In the genomic region with DNA sequence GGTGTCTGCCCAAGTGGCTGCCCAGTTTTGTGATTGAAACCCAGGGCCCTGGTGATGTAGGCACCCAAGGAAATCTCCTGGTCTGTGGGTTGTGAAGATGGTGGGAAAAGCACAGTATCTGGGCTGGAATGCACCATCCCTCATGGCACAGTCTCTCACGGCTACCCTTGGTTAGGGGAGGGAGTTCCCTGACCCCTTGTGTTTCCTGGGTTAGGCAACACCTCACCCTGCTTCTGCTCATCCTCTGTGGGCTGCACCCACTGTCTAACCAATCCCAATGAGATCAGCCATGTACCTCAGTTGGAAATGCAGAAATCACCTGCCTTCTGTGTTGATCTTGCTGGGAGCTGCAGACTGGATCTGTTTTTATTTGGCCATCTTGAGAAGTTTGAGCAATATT, we compare ENCODE assay signal across 20 cellular contexts. TPM values are rescaled to one million over a fixed set of nuclear protein-coding genes. Genes with fewer than 3 reads are reported as not detected.
DNase-seq lines count a peak whose midpoint lies in the region; ATAC-seq and TF ChIP-seq lines count a peak whose summit lies in the region.
"Had no signal": no experiment of that assay in that cellular context is flagged by ENCODE, and none has a peak within 500 bp of the region (broad histone marks: within the 10 kb centered on the region; RNA-seq: fewer than 3 reads in every experiment).

No MANE protein-coding gene starts in this region.

- no peak for TF ChIP-seq CTCF in natural killer cell (IDR thresholded peaks at IDR 0.05)

- CTCF ChIA-PET in T-cell (lab: Charles Lee): interaction anchor here in 1 of 2 donors (0.6 kb wide), 1 partner anchor 27 kb away, joined by 3 read pairs; no protein-coding TSS in a partner anchor

- H3K9me3 Mint-ChIP-seq in T-helper 1 cell treated with Interleukin-12 subunit alpha and Interleukin-12 subunit beta and Interleukin-4 antibody, amounts not matched to agents 30 μg/mL and 1 μg/mL, for 36 hours: peaks cover 76% of the 10 kb centered on the region
- H3K9me3 Mint-ChIP-seq in activated naive CD8-positive, alpha-beta T cell treated with anti-CD3 and anti-CD28 coated beads, Interleukin-2, amount 10 ng/mL, durations not matched to agents 7 days and 5 days: peaks cover 48% of the 10 kb centered on the region
- peaks cover 45% of the 10 kb centered on the region for H3K9me3 Mint-ChIP-seq in activated naive CD8-positive, alpha-beta T cell treated with anti-CD3 and anti-CD28 coated beads, Interleukin-2, amount 50 U/mL, for 24 hours
- peaks cover 18 to 39% (median 32%) of the 10 kb centered on the region in 3 donors for H3K9me3 Mint-ChIP-seq in T-cell
- H3K9me3 Mint-ChIP-seq in natural killer cell: peaks cover 6 to 12% of the 10 kb centered on the region in 2 donors

- peaks cover 70% of the 10 kb centered on the region for H3K36me3 Mint-ChIP-seq in T-helper 1 cell treated with Interleukin-12 subunit alpha and Interleukin-12 subunit beta and Interleukin-4 antibody, amounts not matched to agents 30 μg/mL and 1 μg/mL, for 36 hours (ENCODE audit: low read depth)
- H3K36me3 Mint-ChIP-seq in activated naive CD8-positive, alpha-beta T cell treated with anti-CD3 and anti-CD28 coated beads, Interleukin-2, amount 10 ng/mL, durations not matched to agents 7 days and 5 days: peaks cover 62% of the 10 kb centered on the region
- peaks cover 18% of the 10 kb centered on the region for H3K36me3 Mint-ChIP-seq in activated naive CD8-positive, alpha-beta T cell treated with anti-CD3 and anti-CD28 coated beads, Interleukin-2, amount 50 U/mL, for 24 hours (ENCODE audit: low read depth)
- H3K36me3 Mint-ChIP-seq in T-cell (peaks cover 41% of the 10 kb centered on the region), natural killer cell (peaks cover 28% of the 10 kb centered on the region)

- H3K27me3 Mint-ChIP-seq in T-helper 1 cell treated with Interleukin-12 subunit alpha and Interleukin-12 subunit beta and Interleukin-4 antibody, amounts not matched to agents 30 μg/mL and 1 μg/mL, for 36 hours (ENCODE audit: low read depth): no peaks in the 10 kb centered on the region
- H3K27me3 Mint-ChIP-seq in activated naive CD8-positive, alpha-beta T cell treated with anti-CD3 and anti-CD28 coated beads, Interleukin-2, amount 10 ng/mL, durations not matched to agents 7 days and 5 days: no peaks in the 10 kb centered on the region
- H3K27me3 Mint-ChIP-seq in activated naive CD8-positive, alpha-beta T cell treated with anti-CD3 and anti-CD28 coated beads, Interleukin-2, amount 50 U/mL, for 24 hours: no peaks in the 10 kb centered on the region
- H3K27me3 Mint-ChIP-seq in T-cell: no peaks in the 10 kb centered on the region
- no peaks in the 10 kb centered on the region for H3K27me3 Mint-ChIP-seq in natural killer cell (ENCODE audit: low read depth in 2 of 2)

- H3K4me3 Mint-ChIP-seq in T-helper 1 cell treated with Interleukin-12 subunit alpha and Interleukin-12 subunit beta and Interleukin-4 antibody, amounts not matched to agents 30 μg/mL and 1 μg/mL, for 36 hours: no peak overlapping the region
- no peak overlapping the region for H3K4me3 Mint-ChIP-seq in activated naive CD8-positive, alpha-beta T cell treated with anti-CD3 and anti-CD28 coated beads, Interleukin-2, amount 10 ng/mL, durations not matched to agents 7 days and 5 days
- no peak overlapping the region for H3K4me3 Mint-ChIP-seq in activated naive CD8-positive, alpha-beta T cell treated with anti-CD3 and anti-CD28 coated beads, Interleukin-2, amount 50 U/mL, for 24 hours
- H3K4me3 Mint-ChIP-seq in T-cell (peak overlapping the region in 1 of 3 donors; percentile 39), natural killer cell (peak overlapping the region; percentile 49)
- H3K4me3 Mint-ChIP-seq: B cell had no signal

- DNase-seq in T-helper 1 cell: no peak
- DNase-seq in activated naive CD8-positive, alpha-beta T cell treated with anti-CD3 and anti-CD28 coated beads, Interleukin-2, amount 10 ng/mL, durations not matched to agents 7 days and 5 days: no peak
- no peak for DNase-seq in activated naive CD8-positive, alpha-beta T cell treated with anti-CD3 and anti-CD28 coated beads, Interleukin-2, amount 50 U/mL, for 24 hours
- no peak for DNase-seq in T-cell
- DNase-seq in natural killer cell: no peak
- DNase-seq in SIG-M5 (lab: John Stamatoyannopoulos, UW): no peak
- no peak for DNase-seq in SIG-M5 treated with dmso at 0.1 percent for 504 hours (lab: John Stamatoyannopoulos, UW; ENCODE audit: unreplicated experiment)
- DNase-seq: IMR-90; KG1; MG63; NCI-H1105 treated with DMSO at 0.1 percent for 48 hours; NCI-H1694; NCI-H2029 treated with DMSO at 0.1 percent for 48 hours; NCI-H446 treated with DMSO at 0.1 percent for 48 hours; NCI-H526; NCI-H82; NK-92 treated with Interleukin-12 subunit alpha and Interleukin-12 subunit beta, amount 100 ng/mL, for 24 hours; PC-3 had no signal

- peak overlapping the region; percentile 11 for H3K27ac Mint-ChIP-seq in T-helper 1 cell treated with Interleukin-12 subunit alpha and Interleukin-12 subunit beta and Interleukin-4 antibody, amounts not matched to agents 30 μg/mL and 1 μg/mL, for 36 hours
- peak overlapping the region; percentile 14 for H3K27ac Mint-ChIP-seq in activated naive CD8-positive, alpha-beta T cell treated with anti-CD3 and anti-CD28 coated beads, Interleukin-2, amount 10 ng/mL, durations not matched to agents 7 days and 5 days
- no peak overlapping the region for H3K27ac Mint-ChIP-seq in activated naive CD8-positive, alpha-beta T cell treated with anti-CD3 and anti-CD28 coated beads, Interleukin-2, amount 50 U/mL, for 24 hours
- H3K27ac Mint-ChIP-seq in T-cell (peak overlapping the region; percentile 14 to 17), natural killer cell (peak overlapping the region; percentile 29)
- H3K27ac Mint-ChIP-seq: B cell had no signal

- ATAC-seq in activated naive CD8-positive, alpha-beta T cell treated with anti-CD3 and anti-CD28 coated beads, Interleukin-2, amount 10 ng/mL, durations not matched to agents 7 days and 5 days (ENCODE audit: low read depth): no peak
- ATAC-seq in activated naive CD8-positive, alpha-beta T cell treated with anti-CD3 and anti-CD28 coated beads, Interleukin-2, amount 50 U/mL, for 24 hours: no peak
- no peak for ATAC-seq in T-cell (replicated peaks in 1 of 4)
- peak in 2 of 3 donors; percentile 42 to 64 for ATAC-seq in natural killer cell
- ATAC-seq: PC-3 had no signal

- POLR2A ChIA-PET in activated naive CD8-positive, alpha-beta T cell treated with anti-CD3 and anti-CD28 coated beads, Interleukin-2, amount 10 ng/mL, durations not matched to agents 7 days and 5 days (lab: Charles Lee): no interaction called here
- POLR2A ChIA-PET in T-cell (lab: Charles Lee): interaction anchor here in 1 of 2 donors (0.6 kb wide), 1 partner anchor 89 kb away, joined by 4 read pairs; no protein-coding TSS in a partner anchor

- H3K4me1 Mint-ChIP-seq in T-helper 1 cell treated with Interleukin-12 subunit alpha and Interleukin-12 subunit beta and Interleukin-4 antibody, amounts not matched to agents 30 μg/mL and 1 μg/mL, for 36 hours (ENCODE audit: low read depth): peaks cover 21% of the 10 kb centered on the region
- peaks cover 16% of the 10 kb centered on the region for H3K4me1 Mint-ChIP-seq in activated naive CD8-positive, alpha-beta T cell treated with anti-CD3 and anti-CD28 coated beads, Interleukin-2, amount 10 ng/mL, durations not matched to agents 7 days and 5 days
- H3K4me1 Mint-ChIP-seq in activated naive CD8-positive, alpha-beta T cell treated with anti-CD3 and anti-CD28 coated beads, Interleukin-2, amount 50 U/mL, for 24 hours: peaks cover 35% of the 10 kb centered on the region
- H3K4me1 Mint-ChIP-seq in T-cell (peaks cover 59 to 74% (median 65%) of the 10 kb centered on the region in 3 donors), natural killer cell (peaks cover 29 to 37% of the 10 kb centered on the region in 2 donors)
- H3K4me1 Mint-ChIP-seq: B cell had no signal

- intact Hi-C loops in natural killer cell (cut with micrococcal nuclease): no loop called here

RNA-seq across cellular contexts. Expression of a gene that starts 27.6 kb away (rescaled TPM):
- total RNA-seq in activated naive CD8-positive, alpha-beta T cell treated with anti-CD3 and anti-CD28 coated beads, Interleukin-2, amount 10 ng/mL, durations not matched to agents 7 days and 5 days: 100 to 1,000 TPM; 285 to 288 TPM
- total RNA-seq in T-cell: 100 to 1,000 TPM; 121 to 341 (median 306) TPM
- total RNA-seq in natural killer cell: 100 to 1,000 TPM; 105 to 215 (median 124) TPM
- total RNA-seq: IMR-90, PC-3 had no signal

RNA-seq across cellular contexts. Expression of a gene that starts 37.4 kb away (rescaled TPM):
- total RNA-seq in activated naive CD8-positive, alpha-beta T cell treated with anti-CD3 and anti-CD28 coated beads, Interleukin-2, amount 10 ng/mL, durations not matched to agents 7 days and 5 days: 100 to 1,000 TPM; 124 to 130 TPM
- total RNA-seq in T-cell (100 to 1,000 TPM in 3 of 5 donors, 10 to 100 TPM in 2; 55.0 to 168 (median 150) TPM), natural killer cell (100 to 1,000 TPM in 1 of 3 donors, 10 to 100 TPM in 2; 39.7 to 100 (median 51.9) TPM)
- total RNA-seq: IMR-90, PC-3 had no signal

Comparison
In these comparisons a context has a peak if more than half of its experiments do, and no peak if none do; other contexts are left out.
1. ATAC-seq: peak in natural killer cell (2 of 3); none in activated naive CD8-positive, alpha-beta T cell treated with anti-CD3 and anti-CD28 coated beads, Interleukin-2, amount 10 ng/mL, durations not matched to agents 7 days and 5 days (single experiment), activated naive CD8-positive, alpha-beta T cell treated with anti-CD3 and anti-CD28 coated beads, Interleukin-2, amount 50 U/mL, for 24 hours (single experiment) and T-cell (0 of 4).